Comparison of ENCODE assay signal across 10 cellular contexts in the genomic region with DNA sequence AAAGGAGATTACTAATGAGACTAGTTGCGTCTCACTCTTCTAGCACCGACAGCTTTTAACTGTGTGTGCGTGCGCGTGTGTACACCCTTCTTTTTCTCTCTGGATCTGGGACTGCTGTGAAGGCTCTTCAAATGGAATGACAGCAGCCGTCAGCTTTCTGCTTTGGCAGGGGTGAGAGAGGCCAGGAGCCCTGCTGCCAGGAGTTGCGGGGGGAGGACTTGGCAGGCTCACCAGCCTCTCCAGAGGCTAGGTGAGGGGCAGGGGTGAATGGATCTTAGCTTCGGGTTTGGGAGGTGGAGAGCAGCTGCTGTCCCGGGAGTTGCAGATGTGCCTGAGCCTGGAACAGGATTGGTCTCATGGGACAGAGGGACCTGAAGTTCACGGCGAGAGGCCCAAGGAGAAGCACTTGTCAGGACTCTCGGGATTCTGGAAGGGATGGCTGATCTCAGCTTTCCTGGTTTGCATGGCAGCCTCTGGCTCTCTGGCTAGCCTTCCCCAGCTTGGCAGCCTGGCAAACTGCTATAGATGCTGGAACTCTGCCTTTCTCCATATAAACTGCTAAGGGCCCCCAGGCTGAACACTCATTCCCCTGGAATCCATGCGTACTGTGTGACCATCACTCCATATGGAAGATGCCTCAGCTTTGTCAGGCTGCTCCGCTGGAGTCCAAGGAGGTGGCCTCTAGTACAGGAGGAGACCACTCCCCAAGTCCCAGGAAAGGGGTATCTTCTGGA. TPM values are rescaled to one million over a fixed set of nuclear protein-coding genes. Genes with fewer than 3 reads are reported as not detected.
A peak's percentile ranks its signal among the peaks of the same experiment; 100 is the strongest.
DNase-seq lines count a peak whose midpoint lies in the region; ATAC-seq and TF ChIP-seq lines count a peak whose summit lies in the region.
"Had no signal": no experiment of that assay in that cellular context is flagged by ENCODE, and none has a peak within 500 bp of the region (broad histone marks: within the 10 kb centered on the region; RNA-seq: fewer than 3 reads in every experiment).

No MANE protein-coding gene starts in this region.

- intact Hi-C loops in stomach (cut with DNase I; ENCODE audit: low total_unique reads) (no loop called here), A673 (cut with micrococcal nuclease; ENCODE audit: unreplicated experiment) (no loop called here), sciatic nerve (cut with DNase I) (no loop called here)

- TF ChIP-seq CTCF in stomach (IDR thresholded peaks at IDR 0.05), result no peak
- TF ChIP-seq CTCF in A673 (conservative IDR thresholded peaks at IDR 0.05; ENCODE audit: low read depth, low read length), result no peak

- H3K27me3 ChIP-seq in stomach (no peaks in the 10 kb centered on the region), A673 (replicated peaks; ENCODE audit: insufficient read depth, low read depth, low read length, poor library complexity) (no peaks in the 10 kb centered on the region)

- H3K4me3 Mint-ChIP-seq in T-helper 2 cell treated with Interferon-gamma antibody and Interleukin-4, amounts not matched to agents 5 μg/mL and 100 μg/mL, for 36 hours, result peak overlapping the region; percentile 68
- H3K4me3 Mint-ChIP-seq in activated naive CD8-positive, alpha-beta T cell treated with anti-CD3 and anti-CD28 coated beads, Interleukin-2, amount 50 U/mL, for 24 hours, result no peak overlapping the region
- peak overlapping the region; percentile 78 to 88 (median 83) for H3K4me3 Mint-ChIP-seq in immature natural killer cell
- H3K4me3 Mint-ChIP-seq: type B pancreatic cell had no signal

- POLR2A ChIA-PET in A673 (lab: Charles Lee; ENCODE audit: low non-redundant PET), result no interaction called here

- H3K9me3 Mint-ChIP-seq in T-helper 2 cell treated with Interferon-gamma antibody and Interleukin-4, amounts not matched to agents 5 μg/mL and 100 μg/mL, for 36 hours, result no peaks in the 10 kb centered on the region
- no peaks in the 10 kb centered on the region for H3K9me3 Mint-ChIP-seq in activated naive CD8-positive, alpha-beta T cell treated with anti-CD3 and anti-CD28 coated beads, Interleukin-2, amount 50 U/mL, for 24 hours
- peaks cover 0 to 3% (median 0%) of the 10 kb centered on the region in 6 donors for H3K9me3 Mint-ChIP-seq in immature natural killer cell
- H3K9me3 Mint-ChIP-seq: type B pancreatic cell had no signal

- no TSS peak for BruUV-seq in A673 (replicated peaks; lab: Mats Ljungman, UMichigan)

- DNase-seq in T-helper 2 cell treated with Interferon-gamma antibody and Interleukin-4, amounts not matched to agents 5 μg/mL and 100 μg/mL, for 36 hours (ENCODE audit: low spot score), result no peak
- DNase-seq in T-helper 2 cell (no peak), immature natural killer cell (no peak), stomach (no peak), A673 (ENCODE audit: low spot score) (no peak), sciatic nerve (ENCODE audit: low spot score) (no peak), middle frontal gyrus (ENCODE audit: extremely low spot score, low spot score) (no peak)
- DNase-seq in activated naive CD8-positive, alpha-beta T cell treated with anti-CD3 and anti-CD28 coated beads, Interleukin-2, amount 50 U/mL, for 24 hours, result no peak

- peak overlapping the region; percentile 90 for H3K27ac Mint-ChIP-seq in T-helper 2 cell treated with Interferon-gamma antibody and Interleukin-4, amounts not matched to agents 5 μg/mL and 100 μg/mL, for 36 hours
- H3K27ac Mint-ChIP-seq in activated naive CD8-positive, alpha-beta T cell treated with anti-CD3 and anti-CD28 coated beads, Interleukin-2, amount 50 U/mL, for 24 hours, result peak overlapping the region; percentile 90
- H3K27ac Mint-ChIP-seq in immature natural killer cell, result peak overlapping the region; percentile 93 to 98 (median 95)
- H3K27ac Mint-ChIP-seq: type B pancreatic cell had no signal

- no peak for ATAC-seq in activated naive CD8-positive, alpha-beta T cell treated with anti-CD3 and anti-CD28 coated beads, Interleukin-2, amount 50 U/mL, for 24 hours
- no peak for ATAC-seq in sciatic nerve

- H3K27ac ChIP-seq in stomach (peak overlapping the region in 4 of 5 donors; percentile 58 to 75 (median 72)), A673 (ENCODE audit: low read depth, low read length, poor library complexity, severe bottlenecking) (no peak overlapping the region)
- H3K27ac ChIP-seq: epithelial cell of prostate had no signal

- peaks cover 20 to 98% (median 95%) of the 10 kb centered on the region in 4 donors for H3K36me3 ChIP-seq in stomach
- peaks cover 3% of the 10 kb centered on the region for H3K36me3 ChIP-seq in A673 (ENCODE audit: insufficient read depth, low read length, poor library complexity, severe bottlenecking)

- no peak for TF ChIP-seq POLR2A in stomach (IDR thresholded peaks at IDR 0.05)

- H3K36me3 Mint-ChIP-seq in T-helper 2 cell treated with Interferon-gamma antibody and Interleukin-4, amounts not matched to agents 5 μg/mL and 100 μg/mL, for 36 hours (ENCODE audit: low read depth), result peaks cover 53% of the 10 kb centered on the region
- peaks cover 30% of the 10 kb centered on the region for H3K36me3 Mint-ChIP-seq in activated naive CD8-positive, alpha-beta T cell treated with anti-CD3 and anti-CD28 coated beads, Interleukin-2, amount 50 U/mL, for 24 hours (ENCODE audit: low read depth)
- H3K36me3 Mint-ChIP-seq in immature natural killer cell, result peaks cover 4 to 26% (median 20%) of the 10 kb centered on the region in 3 donors

- H3K27me3 Mint-ChIP-seq in T-helper 2 cell treated with Interferon-gamma antibody and Interleukin-4, amounts not matched to agents 5 μg/mL and 100 μg/mL, for 36 hours (ENCODE audit: low read depth), result no peaks in the 10 kb centered on the region
- H3K27me3 Mint-ChIP-seq in activated naive CD8-positive, alpha-beta T cell treated with anti-CD3 and anti-CD28 coated beads, Interleukin-2, amount 50 U/mL, for 24 hours, result no peaks in the 10 kb centered on the region
- peaks cover 5 to 14% (median 10%) of the 10 kb centered on the region in 3 donors for H3K27me3 Mint-ChIP-seq in immature natural killer cell (ENCODE audit: low read depth in 3 of 3)
- H3K27me3 Mint-ChIP-seq: type B pancreatic cell had no signal

- no peaks in the 10 kb centered on the region for H3K9me3 ChIP-seq in stomach
- no peaks in the 10 kb centered on the region for H3K9me3 ChIP-seq in A673 (ENCODE audit: low read depth, low read length, poor library complexity, severe bottlenecking)

- CTCF ChIA-PET in A673 (lab: Charles Lee), result no interaction called here

- H3K4me1 ChIP-seq in stomach (peaks cover 3 to 31% (median 18%) of the 10 kb centered on the region in 4 donors), A673 (ENCODE audit: insufficient read depth, low read length, poor library complexity, severe bottlenecking) (no peaks in the 10 kb centered on the region)

- H3K4me1 Mint-ChIP-seq in T-helper 2 cell treated with Interferon-gamma antibody and Interleukin-4, amounts not matched to agents 5 μg/mL and 100 μg/mL, for 36 hours (ENCODE audit: low read depth), result peaks cover 57% of the 10 kb centered on the region
- peaks cover 44% of the 10 kb centered on the region for H3K4me1 Mint-ChIP-seq in activated naive CD8-positive, alpha-beta T cell treated with anti-CD3 and anti-CD28 coated beads, Interleukin-2, amount 50 U/mL, for 24 hours
- H3K4me1 Mint-ChIP-seq in immature natural killer cell, result peaks cover 61 to 70% of the 10 kb centered on the region in 2 donors

- TF ChIP-seq EP300 in stomach (IDR thresholded peaks at IDR 0.05), result no peak

- no peak overlapping the region for H3K4me3 ChIP-seq in stomach
- H3K4me3 ChIP-seq in A673 (ENCODE audit: low read depth, low read length, poor library complexity, severe bottlenecking), result no peak overlapping the region

- WGBS in stomach, 5 donors, result 82 to 86% (median 85%) methylated on average over 13 to 14 of the region's 14 CpGs

RNA-seq across cellular contexts. Expression of a gene that starts 16.6 kb away (rescaled TPM):
- 100 to 1,000 TPM; 101 to 155 (median 131) TPM for polyA plus RNA-seq in immature natural killer cell
- total RNA-seq in stomach, result 10 to 100 TPM; 18.7 to 73.0 (median 34.3) TPM
- polyA plus RNA-seq in stomach, result 10 to 100 TPM; 34.5 to 60.1 (median 60.1) TPM
- total RNA-seq in A673 (2021), result 21.4 and 23.0 TPM in 2 replicates
- 35.8 TPM for total RNA-seq in sciatic nerve

RNA-seq across cellular contexts. Expression of a gene that starts 19.2 kb away (rescaled TPM):
- polyA plus RNA-seq in immature natural killer cell (not detected), stomach (under 1 TPM in 2 of 3 donors, not detected in 1; 0.06 to 0.15 TPM)
- total RNA-seq in stomach (under 1 TPM in 2 of 5 donors, not detected in 3; 0.37 to 0.58 TPM), A673 (2021) (2.9 and 5.6 TPM in 2 replicates), sciatic nerve (0.40 TPM)
